Comparison of ENCODE assay signal across 9 cellular contexts in the genomic region with DNA sequence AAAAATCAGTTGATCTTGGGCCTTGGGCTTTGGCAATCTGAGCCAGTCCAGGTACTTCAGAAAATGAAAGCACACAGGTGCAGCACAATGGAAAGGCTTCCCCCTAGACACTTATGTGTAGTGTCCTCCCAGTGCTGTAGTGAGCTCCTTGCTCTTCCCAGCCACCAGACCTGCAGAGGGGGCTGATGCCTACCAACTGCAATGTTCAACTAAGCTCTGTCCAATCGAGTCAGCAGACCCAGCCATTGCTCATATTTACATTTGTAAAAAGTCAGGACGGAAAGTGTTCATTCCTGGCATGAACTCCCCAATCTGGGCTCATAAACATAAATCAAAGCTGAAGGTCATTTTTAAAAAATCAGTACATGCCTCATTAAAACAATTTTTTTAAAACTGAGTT.
DNase-seq lines count a peak whose midpoint lies in the region; ATAC-seq and TF ChIP-seq lines count a peak whose summit lies in the region.
"Had no signal": no experiment of that assay in that cellular context is flagged by ENCODE, and none has a peak within 500 bp of the region (broad histone marks: within the 10 kb centered on the region; RNA-seq: fewer than 3 reads in every experiment).

No MANE protein-coding gene starts in this region.

- no peak overlapping the region for H3K4me3 Mint-ChIP-seq in activated naive CD8-positive, alpha-beta T cell treated with anti-CD3 and anti-CD28 coated beads, Interleukin-2, amount 50 U/mL, for 24 hours
- H3K4me3 Mint-ChIP-seq in activated naive CD4-positive, alpha-beta T cell treated with anti-CD3 and anti-CD28 coated beads, Interleukin-2, amount 10 ng/mL, durations not matched to agents 7 days and 5 days, result no peak overlapping the region

- peak overlapping the region; percentile 29; the same call in 1 of the 2 replicates for H3K9ac ChIP-seq in Karpas-422 (ENCODE audit: low read length)

- peak overlapping the region; percentile 65 for H3K27ac Mint-ChIP-seq in activated naive CD8-positive, alpha-beta T cell treated with anti-CD3 and anti-CD28 coated beads, Interleukin-2, amount 50 U/mL, for 24 hours
- H3K27ac Mint-ChIP-seq in activated naive CD4-positive, alpha-beta T cell treated with anti-CD3 and anti-CD28 coated beads, Interleukin-2, amount 10 ng/mL, durations not matched to agents 7 days and 5 days, result no peak overlapping the region

- peak; percentile 60 for DNase-seq in AG10803 (ENCODE audit: low read depth)
- peak; percentile 61 for DNase-seq in Karpas-422
- DNase-seq in activated naive CD8-positive, alpha-beta T cell treated with anti-CD3 and anti-CD28 coated beads, Interleukin-2, amount 50 U/mL, for 24 hours, result no peak
- no peak for DNase-seq in left lung
- DNase-seq in H7, result no peak
- no peak for DNase-seq in ureter (ENCODE audit: low spot score)
- no peak for DNase-seq in activated naive CD4-positive, alpha-beta T cell treated with anti-CD3 and anti-CD28 coated beads, Interleukin-2, amount 10 ng/mL, durations not matched to agents 7 days and 5 days
- no peak for DNase-seq in caudate nucleus (lab: John Stamatoyannopoulos, UW)
- DNase-seq: DMS79 had no signal

- H3K79me2 ChIP-seq in Karpas-422 (ENCODE audit: low read length), result peaks cover 98% of the 10 kb centered on the region

- H3K27ac ChIP-seq in Karpas-422 (ENCODE audit: low read length), result peak overlapping the region; percentile 81
- H3K27ac ChIP-seq in left lung, result peak overlapping the region in 1 of 2 donors; percentile 13
- no peak overlapping the region for H3K27ac ChIP-seq in caudate nucleus (ENCODE audit: low read depth, low read length)

- H3K4me2 ChIP-seq in Karpas-422 (ENCODE audit: low read depth, low read length, poor library complexity, severe bottlenecking), result peak overlapping the region; percentile 58

- TF ChIP-seq CTCF in AG10803 (conservative IDR thresholded peaks at IDR 0.05; ENCODE audit: low read length) (peak; percentile 46), left lung (IDR thresholded peaks at IDR 0.05) (no peak)

- no peak for ATAC-seq in activated naive CD8-positive, alpha-beta T cell treated with anti-CD3 and anti-CD28 coated beads, Interleukin-2, amount 50 U/mL, for 24 hours
- ATAC-seq in left lung, result peak; percentile 64

- H3K27me3 ChIP-seq in Karpas-422 (ENCODE audit: low read length), result no peaks in the 10 kb centered on the region
- no peaks in the 10 kb centered on the region for H3K27me3 ChIP-seq in left lung
- H3K27me3 ChIP-seq in H7 (ENCODE audit: control insufficient read depth, insufficient read depth, low read length), result no peaks in the 10 kb centered on the region

- peaks cover 3% of the 10 kb centered on the region for H3K36me3 Mint-ChIP-seq in activated naive CD8-positive, alpha-beta T cell treated with anti-CD3 and anti-CD28 coated beads, Interleukin-2, amount 50 U/mL, for 24 hours (ENCODE audit: low read depth)
- peaks cover 6% of the 10 kb centered on the region for H3K36me3 Mint-ChIP-seq in activated naive CD4-positive, alpha-beta T cell treated with anti-CD3 and anti-CD28 coated beads, Interleukin-2, amount 10 ng/mL, durations not matched to agents 7 days and 5 days

- peaks cover 19% of the 10 kb centered on the region for H3K4me1 Mint-ChIP-seq in activated naive CD8-positive, alpha-beta T cell treated with anti-CD3 and anti-CD28 coated beads, Interleukin-2, amount 50 U/mL, for 24 hours
- peaks cover 17% of the 10 kb centered on the region for H3K4me1 Mint-ChIP-seq in activated naive CD4-positive, alpha-beta T cell treated with anti-CD3 and anti-CD28 coated beads, Interleukin-2, amount 10 ng/mL, durations not matched to agents 7 days and 5 days

- H3K9me3 ChIP-seq in Karpas-422 (ENCODE audit: low read length), result no peaks in the 10 kb centered on the region
- H3K9me3 ChIP-seq in left lung, result no peaks in the 10 kb centered on the region

- H3K36me3 ChIP-seq in Karpas-422 (ENCODE audit: insufficient read depth, low read length) (no peaks in the 10 kb centered on the region), left lung (no peaks in the 10 kb centered on the region), H7 (replicated peaks; ENCODE audit: control insufficient read depth, insufficient read depth, low read length) (no peaks in the 10 kb centered on the region)

- no peaks in the 10 kb centered on the region for H3K27me3 Mint-ChIP-seq in activated naive CD8-positive, alpha-beta T cell treated with anti-CD3 and anti-CD28 coated beads, Interleukin-2, amount 50 U/mL, for 24 hours
- H3K27me3 Mint-ChIP-seq in activated naive CD4-positive, alpha-beta T cell treated with anti-CD3 and anti-CD28 coated beads, Interleukin-2, amount 10 ng/mL, durations not matched to agents 7 days and 5 days, result peaks cover 5% of the 10 kb centered on the region

- H3K9me3 Mint-ChIP-seq in activated naive CD8-positive, alpha-beta T cell treated with anti-CD3 and anti-CD28 coated beads, Interleukin-2, amount 50 U/mL, for 24 hours, result no peaks in the 10 kb centered on the region
- H3K9me3 Mint-ChIP-seq in activated naive CD4-positive, alpha-beta T cell treated with anti-CD3 and anti-CD28 coated beads, Interleukin-2, amount 10 ng/mL, durations not matched to agents 7 days and 5 days, result no peaks in the 10 kb centered on the region

- H2AFZ ChIP-seq in Karpas-422 (ENCODE audit: low read length), result no peak overlapping the region

- intact Hi-C loops in left lung (cut with DNase I), result no loop called here

- no peaks in the 10 kb centered on the region for H3K9me2 ChIP-seq in Karpas-422 (replicated peaks; ENCODE audit: insufficient read depth, low read length)

- H3K4me3 ChIP-seq in AG10803 (ENCODE audit: low read length) (no peak overlapping the region), Karpas-422 (ENCODE audit: low read length) (no peak overlapping the region), left lung (no peak overlapping the region), H7 (ENCODE audit: insufficient read depth, low read depth, low read length) (no peak overlapping the region)

- H4K20me1 ChIP-seq in Karpas-422 (ENCODE audit: insufficient read depth, low read depth, low read length), result peaks cover 9% of the 10 kb centered on the region; the same call in 1 of the 2 replicates

- H3K4me1 ChIP-seq in Karpas-422 (ENCODE audit: low read length) (peaks cover 74% of the 10 kb centered on the region), left lung (peaks cover 0 to 36% of the 10 kb centered on the region in 2 donors)

- CTCF ChIA-PET in activated naive CD4-positive, alpha-beta T cell treated with anti-CD3 and anti-CD28 coated beads, Interleukin-2, amount 10 ng/mL, durations not matched to agents 7 days and 5 days (lab: Charles Lee), result interaction anchor here (1.9 to 3.1 kb wide), 2 partner anchors 14 to 94 kb away, joined by 6 to 12 read pairs; no protein-coding TSS in a partner anchor

Comparison
In these comparisons a context has a peak if more than half of its experiments do, and no peak if none do; other contexts are left out.
1. DNase-seq: peak in AG10803 (single experiment) and Karpas-422 (single experiment); none in activated naive CD8-positive, alpha-beta T cell treated with anti-CD3 and anti-CD28 coated beads, Interleukin-2, amount 50 U/mL, for 24 hours (single experiment), left lung (0 of 2), H7 (single experiment), ureter (single experiment), activated naive CD4-positive, alpha-beta T cell treated with anti-CD3 and anti-CD28 coated beads, Interleukin-2, amount 10 ng/mL, durations not matched to agents 7 days and 5 days (single experiment) and caudate nucleus (0 of 61).